ENCODE assay signal across 1 cellular context in genomic region chr13:76473552-76474134, GRCh38.
TF ChIP-seq lines count a peak whose summit lies in the region.

No MANE protein-coding gene starts in this region.

TF ChIP-seq in GM23338, 12 proteins besides CTCF, POLR2A, EP300 and RAD21:
- 0 out of 2 replicates have a peak, but pooled peaks have one; percentile 27 for TF ChIP-seq ZNF462 (CRISPR knock-in tag; IDR thresholded peaks at IDR 0.05)
- no peak for TF ChIP-seq EZH2phosphoT487 (IDR thresholded peaks at IDR 0.05; ENCODE audit: unreplicated experiment)
- peak; percentile 60; the same call in 1 of the 2 replicates for TF ChIP-seq CREB1 (CRISPR knock-in tag; IDR thresholded peaks at IDR 0.05; ENCODE audit: low read depth)
TF ChIP-seq in GM23338: peak in this region for 2.
